Comparison of ENCODE assay signal across 1 cellular context in genomic region chr9:86908261-86908660, GRCh38.
TF ChIP-seq lines count a peak whose summit lies in the region.

No MANE protein-coding gene starts in this region.

TF ChIP-seq in IMR-90, 13 proteins besides CTCF, POLR2A, EP300 and RAD21 (continued from another document):
- TF ChIP-seq NFE2L2 (IDR thresholded peaks at IDR 0.05; ENCODE audit: low read depth, low read length) = no peak
- TF ChIP-seq RCOR1 (IDR thresholded peaks at IDR 0.05; ENCODE audit: insufficient replicate concordance, low read length) = no peak
- no peak for TF ChIP-seq BHLHE40 (IDR thresholded peaks at IDR 0.05; ENCODE audit: low read depth, low read length)
- TF ChIP-seq MAZ (IDR thresholded peaks at IDR 0.05; ENCODE audit: borderline replicate concordance, low read depth, low read length) = no peak
- no peak for TF ChIP-seq CHD1 (IDR thresholded peaks at IDR 0.05; ENCODE audit: low read depth, low read length)
- TF ChIP-seq MXI1 (IDR thresholded peaks at IDR 0.05; ENCODE audit: borderline replicate concordance, low read depth, low read length) = no peak
- no peak for TF ChIP-seq SMC3 (IDR thresholded peaks at IDR 0.05; ENCODE audit: low read depth, low read length)
